Comparison of ENCODE assay signal across 8 cellular contexts in genomic region chr9:100427366-100428263, GRCh38. TPM values are rescaled to one million over a fixed set of nuclear protein-coding genes. Genes with fewer than 3 reads are reported as not detected.
DNase-seq lines count a peak whose midpoint lies in the region; ATAC-seq and TF ChIP-seq lines count a peak whose summit lies in the region.

No MANE protein-coding gene starts in this region.

- peak overlapping the region; percentile 85 to 96 for H4K8ac ChIP-seq in IMR-90 (ENCODE audit: low read depth in 2 of 2, low read length in 2 of 2)

- intact Hi-C loops in IMR-90 (cut with micrococcal nuclease): loop anchor here (2.0 to 10.0 kb wide), 5 partner anchors 81 to 1243 kb away; partner anchors contain the start of gene NR4A3

- peaks cover 9% of the 10 kb centered on the region for H3K9me1 ChIP-seq in IMR-90 (ENCODE audit: insufficient read depth, low read length)

- peak overlapping the region; percentile 98 for H3K9ac ChIP-seq in IMR-90 (ENCODE audit: low read depth, low read length)

- CTCF ChIA-PET in IMR-90 (lab: Yijun Ruan, JAX): no interaction called here
- CTCF ChIA-PET in T-cell (lab: Charles Lee): interaction anchor here (0.6 to 1.2 kb wide), 2 partner anchors 11 to 210 kb away, joined by 3 to 4 read pairs; no protein-coding TSS in a partner anchor

- H3K4me2 ChIP-seq in IMR-90 (ENCODE audit: low read depth, low read length): peak overlapping the region; percentile 83

- H3K4me3 Mint-ChIP-seq in T-cell: peak overlapping the region; percentile 71 to 82 (median 78)

- dilution Hi-C loops in IMR-90 (cut with HindIII; ENCODE audit: low sequenced_read_pairs, unreplicated experiment): no loop called here

- H3K9me3 ChIP-seq in IMR-90 (ENCODE audit: control insufficient read depth, insufficient read depth, low read length): no peaks in the 10 kb centered on the region

- no peaks in the 10 kb centered on the region for H3K27me3 ChIP-seq in IMR-90 (ENCODE audit: control insufficient read depth, insufficient read depth, low read length)

- peak overlapping the region; percentile 96 for H4K91ac ChIP-seq in IMR-90 (ENCODE audit: insufficient read depth, low read depth, low read length)

- peak overlapping the region; percentile 50 for H2AK9ac ChIP-seq in IMR-90 (replicated peaks; ENCODE audit: low read depth, low read length, poor library complexity)

- H3K4me1 ChIP-seq in IMR-90 (ENCODE audit: control insufficient read depth, insufficient read depth, low read length): peaks cover 20% of the 10 kb centered on the region

- ATAC-seq in GM21717 (IDR thresholded peaks at IDR 0.05; ENCODE audit: unreplicated experiment) (peak; percentile 60), IMR-90 (ENCODE audit: low read depth) (peak; percentile 48), T-cell (replicated peaks in 1 of 4) (peak; percentile 52 to 63 (median 56))

- in situ Hi-C loops in IMR-90 (cut with MboI; ENCODE audit: low sequenced_read_pairs): no loop called here

- H3K4me3 ChIP-seq in IMR-90 (ENCODE audit: insufficient read depth, low read depth, low read length) (peak overlapping the region; percentile 66), choroid plexus epithelial cell (ENCODE audit: low read depth, low read length) (peak overlapping the region; percentile 67)

- peaks cover 5 to 30% of the 10 kb centered on the region in 2 experiments; a peak in 2 of 4 replicates for H3K79me1 ChIP-seq in IMR-90 (ENCODE audit: low read depth in 1 of 2, low read length in 2 of 2)

- peak overlapping the region; percentile 99 for H3K4ac ChIP-seq in IMR-90 (ENCODE audit: low read depth, low read length)

- peaks cover 3% of the 10 kb centered on the region; the same call in 1 of the 2 replicates for H3K36me3 ChIP-seq in IMR-90 (ENCODE audit: control insufficient read depth, insufficient read depth, low read length)

- peak overlapping the region; percentile 83 for H2AK5ac ChIP-seq in IMR-90 (ENCODE audit: low read depth, low read length)

- BruUV-seq in IMR-90 (replicated peaks; lab: Mats Ljungman, UMichigan): no TSS peak

- TF ChIP-seq POLR2A in IMR-90 (IDR thresholded peaks at IDR 0.05; ENCODE audit: low read depth, low read length): peak; percentile 83

- DNase-seq in EL: peak; percentile 81
- DNase-seq in IMR-90: peak; percentile 70
- peak in 10 of 34 experiments; percentile 1 to 18 (median 7) for DNase-seq in T-cell
- DNase-seq in choroid plexus epithelial cell (ENCODE audit: low read depth): peak; percentile 66
- peak; percentile 79 for DNase-seq in kidney tubule cell (ENCODE audit: low spot score)
- DNase-seq in stimulated activated CD4-positive, alpha-beta T cell treated with anti-CD3 and anti-CD28 coated beads, Interleukin-12 subunit alpha, Interleukin-12 subunit beta, amount 100 ng/mL, for 48 hours (ENCODE audit: low read depth in 2 of 3, low spot score in 1 of 3): peak in 2 of 3 donors; percentile 4 to 14
- DNase-seq in HPDE6-E6E7 (ENCODE audit: extremely low spot score): no peak

- 0% methylated on average over 7 of the region's 65 CpGs; no CpG with 5 or more reads in 1 of the 2 experiments for WGBS in IMR-90 (ENCODE audit: extremely low coverage in 2 of 2, insufficient read length in 1 of 2), 2 experiments

- H3K27ac Mint-ChIP-seq in T-cell: peak overlapping the region; percentile 19 to 79

- peak overlapping the region; percentile 95; the same call in 2 of the 3 replicates for H2BK15ac ChIP-seq in IMR-90 (ENCODE audit: low read depth, low read length)

- H3K23ac ChIP-seq in IMR-90 (ENCODE audit: low read depth, low read length): peak overlapping the region; percentile 100

- H3K18ac ChIP-seq in IMR-90 (ENCODE audit: low read depth, low read length): peak overlapping the region; percentile 92

- peak overlapping the region; percentile 95 for H3K56ac ChIP-seq in IMR-90 (ENCODE audit: extremely low read depth, insufficient read depth, low read length)

- H3K14ac ChIP-seq in IMR-90 (replicated peaks; ENCODE audit: low read depth, low read length): peak overlapping the region; percentile 99

- no peaks in the 10 kb centered on the region for H3K36me3 Mint-ChIP-seq in T-cell

- H3K4me1 Mint-ChIP-seq in T-cell: peaks cover 36 to 46% (median 42%) of the 10 kb centered on the region in 3 donors

- peaks cover 0 to 2% of the 10 kb centered on the region in 2 donors for H3K27me3 Mint-ChIP-seq in T-cell

- H4K5ac ChIP-seq in IMR-90 (ENCODE audit: low read depth, low read length): peak overlapping the region; percentile 82

- peak overlapping the region; percentile 98 for H2BK120ac ChIP-seq in IMR-90 (ENCODE audit: low read depth, low read length)

- peaks cover 15% of the 10 kb centered on the region for H4K20me1 ChIP-seq in IMR-90 (ENCODE audit: insufficient read depth, low read length)

- H2AFZ ChIP-seq in IMR-90 (replicated peaks; ENCODE audit: low read length, poor library complexity): peak overlapping the region; percentile 85

- H3K27ac ChIP-seq in IMR-90 (ENCODE audit: insufficient read depth, low read length): peak overlapping the region; percentile 95

- TF ChIP-seq RAD21 in IMR-90 (IDR thresholded peaks at IDR 0.05; ENCODE audit: low read length): no peak

- TF ChIP-seq CTCF in IMR-90 (conservative IDR thresholded peaks at IDR 0.05; ENCODE audit: low read depth, low read length) (no peak), choroid plexus epithelial cell (conservative IDR thresholded peaks at IDR 0.05; ENCODE audit: low read depth, low read length) (no peak)

- POLR2A ChIA-PET in IMR-90 (lab: Charles Lee; ENCODE audit: unreplicated experiment) (interaction anchor here (0.6 kb wide), 1 partner anchor 1074 kb away, joined by 5 read pairs; no protein-coding TSS in a partner anchor), T-cell (lab: Charles Lee) (no interaction called here)

- H3K9me3 Mint-ChIP-seq in T-cell: no peaks in the 10 kb centered on the region

- peak overlapping the region; percentile 95 for H2BK5ac ChIP-seq in IMR-90 (ENCODE audit: low read depth, low read length, poor library complexity, severe bottlenecking)

- peak overlapping the region; percentile 97 for H2BK20ac ChIP-seq in IMR-90 (ENCODE audit: low read depth, low read length)

TF ChIP-seq in IMR-90, 13 proteins besides CTCF, POLR2A, EP300 and RAD21:
- TF ChIP-seq USF2 (IDR thresholded peaks at IDR 0.05; ENCODE audit: low read depth, low read length) (no peak), CEBPB (IDR thresholded peaks at IDR 0.05; ENCODE audit: low read depth, low read length) (no peak), RCOR1 (IDR thresholded peaks at IDR 0.05; ENCODE audit: insufficient replicate concordance, low read length) (no peak), CHD1 (IDR thresholded peaks at IDR 0.05; ENCODE audit: low read depth, low read length) (no peak), MAZ (IDR thresholded peaks at IDR 0.05; ENCODE audit: borderline replicate concordance, low read depth, low read length) (peak; percentile 6; the same call in 1 of the 2 replicates), ELK1 (IDR thresholded peaks at IDR 0.05; ENCODE audit: borderline replicate concordance, low read depth, low read length) (no peak), FOS (IDR thresholded peaks at IDR 0.05; ENCODE audit: low read depth, low read length) (no peak), BHLHE40 (IDR thresholded peaks at IDR 0.05; ENCODE audit: low read depth, low read length) (no peak)
TF ChIP-seq in IMR-90: peak in this region for 1.

RNA-seq across cellular contexts. Expression of gene MSANTD3, which starts 0.7 kb away (rescaled TPM):
- total RNA-seq in IMR-90 (2012; rRNA removed): 55.9 and 71.1 TPM in 2 replicates
- polyA plus RNA-seq in IMR-90 (2012; rRNA removed): 45.3 and 45.5 TPM in 2 replicates
- 34.1 and 68.2 TPM in 2 replicates for polyA plus RNA-seq in IMR-90 (2012; cell fraction: cytosol; rRNA removed)
- 13.4 and 55.4 TPM in 2 replicates for polyA plus RNA-seq in IMR-90 (2012; cell fraction: nucleus; rRNA removed; ENCODE audit: low replicate concordance)
- total RNA-seq in T-cell: 10 to 100 TPM in 4 of 5 donors, 1 to 10 TPM in 1; 7.7 to 15.3 (median 13.1) TPM

RNA-seq across cellular contexts. Expression of gene TMEFF1, which starts 45.3 kb away (rescaled TPM):
- total RNA-seq in IMR-90 (2012; rRNA removed) (0.90 and 1.9 TPM in 2 replicates), T-cell (under 1 TPM in 2 of 5 donors, not detected in 3; 0.22 to 0.26 TPM)
- polyA plus RNA-seq in IMR-90 (2012; rRNA removed): 0.62 and 0.89 TPM in 2 replicates
- 0.26 and 0.85 TPM in 2 replicates for polyA plus RNA-seq in IMR-90 (2012; cell fraction: cytosol; rRNA removed)
- 0.32 and 0.77 TPM in 2 replicates for polyA plus RNA-seq in IMR-90 (2012; cell fraction: nucleus; rRNA removed; ENCODE audit: low replicate concordance)
